ENCODE assay signal across 27 cellular contexts in the genomic region with DNA sequence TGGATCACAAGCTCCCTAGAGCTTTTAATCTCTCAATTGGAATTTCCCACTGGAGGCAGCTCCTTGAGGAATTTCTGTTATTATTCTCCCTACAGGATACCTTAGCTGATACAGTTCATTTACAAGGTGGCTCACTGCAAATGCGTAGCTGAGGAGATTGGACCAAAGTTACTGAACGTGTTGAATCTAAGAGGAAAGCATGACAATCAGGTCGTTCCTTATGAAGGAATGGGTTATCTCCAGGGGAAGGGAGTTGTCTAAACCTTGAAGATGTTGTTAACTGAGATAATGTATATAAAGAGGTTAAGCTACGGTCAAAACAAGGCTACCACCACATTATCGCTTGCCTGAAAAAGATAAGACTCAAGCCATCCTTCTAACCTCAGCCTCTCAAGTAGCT.
"Had no signal": no experiment of that assay in that cellular context is flagged by ENCODE, and none has a peak within 500 bp of the region (broad histone marks: within the 10 kb centered on the region; RNA-seq: fewer than 3 reads in every experiment).

No MANE protein-coding gene starts in this region.

- H3K27me3 ChIP-seq: stomach, suprapubic skin, testis, thyroid gland, tibial artery, tibial nerve, transverse colon, upper lobe of left lung, upper lobe of right lung, uterus, vagina had no signal

- H3K9me3 ChIP-seq: stomach, suprapubic skin, testis, thoracic aorta, thyroid gland, tibial artery, tibial nerve, transverse colon, upper lobe of left lung, upper lobe of right lung, uterus, vagina had no signal

- H3K4me3 Mint-ChIP-seq: stimulated activated effector memory CD8-positive, alpha-beta T cell treated with anti-CD3 and anti-CD28 coated beads, Interleukin-12 subunit alpha, Interleukin-12 subunit beta, amount 100 ng/mL, for 72 hours; stimulated activated memory B cell treated with anti-CD40 and anti-IgM and Interleukin-4, amounts not matched to agents 10 μg/mL and 1 μg/mL and 100 μg/mL, for 72 hours; stimulated activated naive B cell treated with anti-CD40 and anti-IgM and Interleukin-4, amounts not matched to agents 10 μg/mL and 1 μg/mL and 100 μg/mL, for 72 hours; stimulated activated naive CD8-positive, alpha-beta T cell treated with anti-CD3 and anti-CD28 coated beads, Interleukin-15, amount 100 ng/mL, for 72 hours; stimulated activated naive CD8-positive, alpha-beta T cell treated with anti-CD3 and anti-CD28 coated beads, Interleukin-15, Interleukin-2, amounts not matched to agents 100 ng/mL and 50 ng/mL, for 24 hours; type B pancreatic cell had no signal

- H3K36me3 Mint-ChIP-seq: stimulated activated effector memory CD8-positive, alpha-beta T cell treated with anti-CD3 and anti-CD28 coated beads, Interleukin-12 subunit alpha, Interleukin-12 subunit beta, amount 100 ng/mL, for 72 hours; stimulated activated memory B cell treated with anti-CD40 and anti-IgM and Interleukin-4, amounts not matched to agents 10 μg/mL and 1 μg/mL and 100 μg/mL, for 72 hours; stimulated activated naive B cell treated with anti-CD40 and anti-IgM and Interleukin-4, amounts not matched to agents 10 μg/mL and 1 μg/mL and 100 μg/mL, for 72 hours; type B pancreatic cell had no signal

- H3K9me3 Mint-ChIP-seq: stimulated activated naive CD8-positive, alpha-beta T cell treated with anti-CD3 and anti-CD28 coated beads, Interleukin-15, Interleukin-2, amounts not matched to agents 100 ng/mL and 50 ng/mL, for 24 hours; type B pancreatic cell had no signal

- H3K36me3 ChIP-seq: stomach, suprapubic skin, thoracic aorta, thyroid gland, tibial artery, tibial nerve, transverse colon, upper lobe of left lung, upper lobe of right lung, uterus, vagina had no signal

- H3K4me1 ChIP-seq: stomach, suprapubic skin, testis, thyroid gland, tibial artery, tibial nerve, transverse colon, upper lobe of left lung, upper lobe of right lung, uterus, vagina had no signal

- H3K27ac ChIP-seq: stomach, suprapubic skin, testis, thoracic aorta, thyroid gland, tibial artery, tibial nerve, transverse colon, upper lobe of left lung, upper lobe of right lung, uterus, vagina had no signal

- H3K27me3 Mint-ChIP-seq: stimulated activated memory B cell treated with anti-CD40 and anti-IgM and Interleukin-4, amounts not matched to agents 10 μg/mL and 1 μg/mL and 100 μg/mL, for 72 hours; stimulated activated naive B cell treated with anti-CD40 and anti-IgM and Interleukin-4, amounts not matched to agents 10 μg/mL and 1 μg/mL and 100 μg/mL, for 72 hours; stimulated activated naive CD8-positive, alpha-beta T cell treated with anti-CD3 and anti-CD28 coated beads, Interleukin-15, amount 100 ng/mL, for 72 hours; stimulated activated naive CD8-positive, alpha-beta T cell treated with anti-CD3 and anti-CD28 coated beads, Interleukin-15, Interleukin-2, amounts not matched to agents 100 ng/mL and 50 ng/mL, for 24 hours; type B pancreatic cell had no signal

- H3K27ac Mint-ChIP-seq: stimulated activated effector memory CD8-positive, alpha-beta T cell treated with anti-CD3 and anti-CD28 coated beads, Interleukin-12 subunit alpha, Interleukin-12 subunit beta, amount 100 ng/mL, for 72 hours; stimulated activated memory B cell treated with anti-CD40 and anti-IgM and Interleukin-4, amounts not matched to agents 10 μg/mL and 1 μg/mL and 100 μg/mL, for 72 hours; stimulated activated naive B cell treated with anti-CD40 and anti-IgM and Interleukin-4, amounts not matched to agents 10 μg/mL and 1 μg/mL and 100 μg/mL, for 72 hours; stimulated activated naive CD8-positive, alpha-beta T cell treated with anti-CD3 and anti-CD28 coated beads, Interleukin-15, amount 100 ng/mL, for 72 hours; stimulated activated naive CD8-positive, alpha-beta T cell treated with anti-CD3 and anti-CD28 coated beads, Interleukin-15, Interleukin-2, amounts not matched to agents 100 ng/mL and 50 ng/mL, for 24 hours; type B pancreatic cell had no signal

- H3K4me3 ChIP-seq: stomach, suprapubic skin, testis, thoracic aorta, thyroid gland, tibial artery, tibial nerve, transverse colon, upper lobe of left lung, upper lobe of right lung, uterus, vagina had no signal

- DNase-seq: stimulated activated CD4-positive, alpha-beta T cell treated with anti-CD3 and anti-CD28 coated beads, Interleukin-2, amount 100 ng/mL, for 48 hours; stimulated activated CD4-positive, alpha-beta T cell treated with anti-CD3 and anti-CD28 coated beads, Interleukin-4, amount 100 ng/mL, for 1 hour; stimulated activated CD4-positive, alpha-beta T cell treated with anti-CD3 and anti-CD28 coated beads, Interleukin-4, amount 100 ng/mL, for 24 hours; stimulated activated CD4-positive, alpha-beta T cell treated with anti-CD3 and anti-CD28 coated beads, Interleukin-4, amount 100 ng/mL, for 4 hours; stimulated activated CD8-positive, alpha-beta memory T cell treated with anti-CD3 and anti-CD28 coated beads, Interleukin-4, amount 100 ng/mL, for 48 hours; stimulated activated naive B cell treated with anti-CD40 and anti-IgM and Interleukin-4, amounts not matched to agents 10 μg/mL and 1 μg/mL and 100 μg/mL, for 72 hours; stimulated activated naive CD4-positive, alpha-beta T cell; stimulated activated naive CD4-positive, alpha-beta T cell treated with Interleukin-2 at 50 U/mL for 16 hours; stimulated activated naive CD8-positive, alpha-beta T cell treated with anti-CD3 and anti-CD28 coated beads, Interleukin-15, amount 100 ng/mL, for 72 hours; stimulated activated naive CD8-positive, alpha-beta T cell treated with anti-CD3 and anti-CD28 coated beads, Interleukin-15, Interleukin-2, amounts not matched to agents 100 U/mL and 50 U/mL, for 24 hours; stomach; substantia nigra; testis; thyroid gland; tibial artery; transverse colon; upper lobe of left lung; upper lobe of right lung; uterus had no signal

- H3K4me1 Mint-ChIP-seq: stimulated activated effector memory CD8-positive, alpha-beta T cell treated with anti-CD3 and anti-CD28 coated beads, Interleukin-12 subunit alpha, Interleukin-12 subunit beta, amount 100 ng/mL, for 72 hours; stimulated activated memory B cell treated with anti-CD40 and anti-IgM and Interleukin-4, amounts not matched to agents 10 μg/mL and 1 μg/mL and 100 μg/mL, for 72 hours; stimulated activated naive B cell treated with anti-CD40 and anti-IgM and Interleukin-4, amounts not matched to agents 10 μg/mL and 1 μg/mL and 100 μg/mL, for 72 hours; stimulated activated naive CD8-positive, alpha-beta T cell treated with anti-CD3 and anti-CD28 coated beads, Interleukin-15, amount 100 ng/mL, for 72 hours had no signal
